26 cellular contexts compared by ENCODE assay signal in the genomic region with DNA sequence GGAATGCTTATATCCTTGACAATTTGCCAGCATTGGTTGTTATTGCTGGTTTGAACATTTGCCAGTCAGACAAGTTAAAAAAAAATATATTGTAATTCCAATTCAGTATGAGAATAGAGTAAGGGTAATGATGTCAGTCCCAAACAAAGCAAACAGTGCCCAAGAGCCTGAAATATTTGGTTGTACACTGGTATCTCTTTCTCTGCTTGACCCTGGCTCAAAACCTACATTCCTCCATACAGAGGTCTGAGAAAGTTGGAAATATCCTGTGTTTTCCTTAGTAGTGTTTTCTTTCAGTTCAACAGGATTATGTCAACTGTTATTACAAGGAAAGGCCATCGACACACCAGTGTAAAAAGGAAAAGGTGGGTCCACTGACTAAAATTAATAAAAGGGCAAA.
DNase-seq lines count a peak whose midpoint lies in the region; ATAC-seq, FAIRE-seq and TF ChIP-seq lines count a peak whose summit lies in the region.
"Had no signal": no experiment of that assay in that cellular context is flagged by ENCODE, and none has a peak within 500 bp of the region (broad histone marks: within the 10 kb centered on the region; RNA-seq: fewer than 3 reads in every experiment).

No MANE protein-coding gene starts in this region.

- no peaks in the 10 kb centered on the region for H3K27me3 ChIP-seq in astrocyte (ENCODE audit: insufficient read depth, low read length)
- H3K27me3 ChIP-seq: adrenal gland, BLaER1 had no signal

- peak overlapping the region; percentile 18 for H3K4me3 Mint-ChIP-seq in activated CD8-positive, alpha-beta memory T cell treated with anti-CD3 and anti-CD28 coated beads, Interleukin-2, amount 10 ng/mL, durations not matched to agents 7 days and 5 days
- H3K4me3 Mint-ChIP-seq in astrocyte (ENCODE audit: unreplicated experiment): no peak overlapping the region

- no peaks in the 10 kb centered on the region for H3K79me2 ChIP-seq in astrocyte (ENCODE audit: insufficient read depth, low read length)

- no peaks in the 10 kb centered on the region for H3K27me3 Mint-ChIP-seq in activated CD8-positive, alpha-beta memory T cell treated with anti-CD3 and anti-CD28 coated beads, Interleukin-2, amount 10 ng/mL, durations not matched to agents 7 days and 5 days
- H3K27me3 Mint-ChIP-seq in astrocyte (ENCODE audit: low read depth, unreplicated experiment): no peaks in the 10 kb centered on the region

- TF ChIP-seq POLR2A in GM12892 (IDR thresholded peaks at IDR 0.05; ENCODE audit: low read depth, low read length): no peak

- no peaks in the 10 kb centered on the region for H4K20me1 ChIP-seq in astrocyte (ENCODE audit: insufficient read depth, low read length)
- H4K20me1 ChIP-seq: BLaER1 had no signal

- no peaks in the 10 kb centered on the region for H3K9me3 Mint-ChIP-seq in activated CD8-positive, alpha-beta memory T cell treated with anti-CD3 and anti-CD28 coated beads, Interleukin-2, amount 10 ng/mL, durations not matched to agents 7 days and 5 days (ENCODE audit: low read depth)
- H3K9me3 Mint-ChIP-seq in astrocyte (ENCODE audit: unreplicated experiment): no peaks in the 10 kb centered on the region

- no peak overlapping the region for H3K4me3 ChIP-seq in astrocyte (ENCODE audit: insufficient read depth, low read depth, low read length)
- H3K4me3 ChIP-seq: A549, adrenal gland, BLaER1, K562, thoracic aorta had no signal

- peaks cover 5% of the 10 kb centered on the region for H3K4me1 ChIP-seq in astrocyte (ENCODE audit: insufficient read depth, low read length)
- H3K4me1 ChIP-seq: A549 had no signal

- H3K36me3 Mint-ChIP-seq in activated CD8-positive, alpha-beta memory T cell treated with anti-CD3 and anti-CD28 coated beads, Interleukin-2, amount 10 ng/mL, durations not matched to agents 7 days and 5 days: peaks cover 8% of the 10 kb centered on the region
- H3K36me3 Mint-ChIP-seq in astrocyte (ENCODE audit: low read depth, unreplicated experiment): no peaks in the 10 kb centered on the region

- H3K9me3 ChIP-seq in astrocyte (ENCODE audit: insufficient read depth, low read depth, low read length): no peaks in the 10 kb centered on the region
- H3K9me3 ChIP-seq: A549, adrenal gland, BLaER1, thoracic aorta had no signal

- peaks cover 69% of the 10 kb centered on the region for H3K4me1 Mint-ChIP-seq in activated CD8-positive, alpha-beta memory T cell treated with anti-CD3 and anti-CD28 coated beads, Interleukin-2, amount 10 ng/mL, durations not matched to agents 7 days and 5 days
- H3K4me1 Mint-ChIP-seq in astrocyte (ENCODE audit: low read depth, unreplicated experiment): peaks cover 13% of the 10 kb centered on the region

- H3K4me2 ChIP-seq in astrocyte (ENCODE audit: low read length): no peak overlapping the region
- H3K4me2 ChIP-seq: A549, BLaER1 had no signal

- no peak overlapping the region for H3K27ac ChIP-seq in astrocyte (ENCODE audit: low read depth, low read length)
- H3K27ac ChIP-seq: A549, adrenal gland, BLaER1, thoracic aorta had no signal

- peak; percentile 83 for FAIRE-seq in GM12892 (lab: Jason Lieb, UNC)
- no peak for FAIRE-seq in astrocyte (lab: Jason Lieb, UNC)
- FAIRE-seq: A549, frontal cortex, K562, keratinocyte, TTC549 had no signal

- no peak for DNase-seq in activated CD8-positive, alpha-beta memory T cell treated with anti-CD3 and anti-CD28 coated beads, Interleukin-2, amount 10 ng/mL, durations not matched to agents 7 days and 5 days
- DNase-seq in activated CD8-positive, alpha-beta memory T cell treated with anti-CD3 and anti-CD28 coated beads, Interleukin-2, amount 50 U/mL, for 4 hours: no peak
- no peak for DNase-seq in GM12892 (ENCODE audit: insufficient read length)
- DNase-seq in astrocyte (ENCODE audit: low read depth): peak; percentile 35
- peak; percentile 20 for DNase-seq in non-pigmented ciliary epithelial cell (ENCODE audit: low read depth)
- DNase-seq in dedifferentiated amniotic fluid mesenchymal stem cell (ENCODE audit: extremely low spot score): no peak
- DNase-seq in NCI-H510A treated with DMSO at 0.1 percent for 48 hours (lab: John Stamatoyannopoulos, UW): no peak
- DNase-seq: activated CD4-positive, alpha-beta T cell treated with anti-CD3 and anti-CD28 coated beads for 1 hour; adrenal gland; Calu3; central memory CD4-positive, alpha-beta T cell; erythroblast; mammary epithelial cell; NCI-H146; NCI-H526 treated with DMSO at 0.1 percent for 48 hours; occipital lobe; OCI-M1; SHP77 treated with DMSO at 0.1 percent for 48 hours had no signal

- no peak overlapping the region for H2AFZ ChIP-seq in astrocyte (ENCODE audit: low read depth, low read length)

- no peak for ATAC-seq in activated CD8-positive, alpha-beta memory T cell treated with anti-CD3 and anti-CD28 coated beads, Interleukin-2, amount 10 ng/mL, durations not matched to agents 7 days and 5 days
- no peak for ATAC-seq in HG02973 (IDR thresholded peaks at IDR 0.05; ENCODE audit: unreplicated experiment)
- ATAC-seq: A549, K562 had no signal

- H3K9ac ChIP-seq in astrocyte (ENCODE audit: low read length): no peak overlapping the region
- H3K9ac ChIP-seq: BLaER1 had no signal

- TF ChIP-seq CTCF in astrocyte (IDR thresholded peaks at IDR 0.05; ENCODE audit: insufficient read depth, low read depth, low read length): no peak

- H3K36me3 ChIP-seq in astrocyte (ENCODE audit: insufficient read depth, low read length): no peaks in the 10 kb centered on the region
- H3K36me3 ChIP-seq: adrenal gland, BLaER1, thoracic aorta had no signal

- CTCF ChIA-PET in activated CD8-positive, alpha-beta memory T cell treated with anti-CD3 and anti-CD28 coated beads, Interleukin-2, amount 10 ng/mL, durations not matched to agents 7 days and 5 days (lab: Charles Lee): interaction anchor here (0.6 to 1.4 kb wide), 2 partner anchors 100 to 103 kb away, joined by 4 to 5 read pairs; no protein-coding TSS in a partner anchor

- H3K27ac Mint-ChIP-seq in activated CD8-positive, alpha-beta memory T cell treated with anti-CD3 and anti-CD28 coated beads, Interleukin-2, amount 10 ng/mL, durations not matched to agents 7 days and 5 days: peak overlapping the region; percentile 79
- peak overlapping the region; percentile 0 for H3K27ac Mint-ChIP-seq in astrocyte (ENCODE audit: unreplicated experiment)

Comparison
In these comparisons a context has a peak if more than half of its experiments do, and no peak if none do; other contexts are left out.
1. DNase-seq: peak in astrocyte (single experiment) and non-pigmented ciliary epithelial cell (single experiment); none in activated CD8-positive, alpha-beta memory T cell treated with anti-CD3 and anti-CD28 coated beads, Interleukin-2, amount 10 ng/mL, durations not matched to agents 7 days and 5 days (single experiment), activated CD8-positive, alpha-beta memory T cell treated with anti-CD3 and anti-CD28 coated beads, Interleukin-2, amount 50 U/mL, for 4 hours (single experiment), GM12892 (single experiment), dedifferentiated amniotic fluid mesenchymal stem cell (single experiment) and NCI-H510A treated with DMSO at 0.1 percent for 48 hours (single experiment).